1 cellular context compared by ENCODE assay signal in genomic region chr19:18317998-18318800, GRCh38.
TF ChIP-seq lines count a peak whose summit lies in the region.

No MANE protein-coding gene starts in this region.

TF ChIP-seq in HepG2, 621 proteins besides CTCF, POLR2A, EP300 and RAD21 (continued from another document and continues in another):
- TF ChIP-seq IKZF5 (CRISPR knock-in tag; IDR thresholded peaks at IDR 0.05), result peak; percentile 63
- peak; percentile 47 for TF ChIP-seq SKI (IDR thresholded peaks at IDR 0.05; ENCODE audit: partially characterized antibody)
- TF ChIP-seq, protein P1, sequence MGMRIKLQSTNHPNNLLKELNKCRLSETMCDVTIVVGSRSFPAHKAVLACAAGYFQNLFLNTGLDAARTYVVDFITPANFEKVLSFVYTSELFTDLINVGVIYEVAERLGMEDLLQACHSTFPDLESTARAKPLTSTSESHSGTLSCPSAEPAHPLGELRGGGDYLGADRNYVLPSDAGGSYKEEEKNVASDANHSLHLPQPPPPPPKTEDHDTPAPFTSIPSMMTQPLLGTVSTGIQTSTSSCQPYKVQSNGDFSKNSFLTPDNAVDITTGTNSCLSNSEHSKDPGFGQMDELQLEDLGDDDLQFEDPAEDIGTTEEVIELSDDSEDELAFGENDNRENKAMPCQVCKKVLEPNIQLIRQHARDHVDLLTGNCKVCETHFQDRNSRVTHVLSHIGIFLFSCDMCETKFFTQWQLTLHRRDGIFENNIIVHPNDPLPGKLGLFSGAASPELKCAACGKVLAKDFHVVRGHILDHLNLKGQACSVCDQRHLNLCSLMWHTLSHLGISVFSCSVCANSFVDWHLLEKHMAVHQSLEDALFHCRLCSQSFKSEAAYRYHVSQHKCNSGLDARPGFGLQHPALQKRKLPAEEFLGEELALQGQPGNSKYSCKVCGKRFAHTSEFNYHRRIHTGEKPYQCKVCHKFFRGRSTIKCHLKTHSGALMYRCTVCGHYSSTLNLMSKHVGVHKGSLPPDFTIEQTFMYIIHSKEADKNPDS (CRISPR knock-in tag; IDR thresholded peaks at IDR 0.05), result no peak
- TF ChIP-seq PAF1 (CRISPR knock-in tag; IDR thresholded peaks at IDR 0.05), result no peak
- TF ChIP-seq GRHL1 (CRISPR knock-in tag; conservative IDR thresholded peaks at IDR 0.05), result no peak
- TF ChIP-seq CHCHD3 (CRISPR knock-in tag; IDR thresholded peaks at IDR 0.05), result no peak
- TF ChIP-seq PATZ1 (CRISPR knock-in tag; IDR thresholded peaks at IDR 0.05), result peak; percentile 80
- TF ChIP-seq, protein P2, sequence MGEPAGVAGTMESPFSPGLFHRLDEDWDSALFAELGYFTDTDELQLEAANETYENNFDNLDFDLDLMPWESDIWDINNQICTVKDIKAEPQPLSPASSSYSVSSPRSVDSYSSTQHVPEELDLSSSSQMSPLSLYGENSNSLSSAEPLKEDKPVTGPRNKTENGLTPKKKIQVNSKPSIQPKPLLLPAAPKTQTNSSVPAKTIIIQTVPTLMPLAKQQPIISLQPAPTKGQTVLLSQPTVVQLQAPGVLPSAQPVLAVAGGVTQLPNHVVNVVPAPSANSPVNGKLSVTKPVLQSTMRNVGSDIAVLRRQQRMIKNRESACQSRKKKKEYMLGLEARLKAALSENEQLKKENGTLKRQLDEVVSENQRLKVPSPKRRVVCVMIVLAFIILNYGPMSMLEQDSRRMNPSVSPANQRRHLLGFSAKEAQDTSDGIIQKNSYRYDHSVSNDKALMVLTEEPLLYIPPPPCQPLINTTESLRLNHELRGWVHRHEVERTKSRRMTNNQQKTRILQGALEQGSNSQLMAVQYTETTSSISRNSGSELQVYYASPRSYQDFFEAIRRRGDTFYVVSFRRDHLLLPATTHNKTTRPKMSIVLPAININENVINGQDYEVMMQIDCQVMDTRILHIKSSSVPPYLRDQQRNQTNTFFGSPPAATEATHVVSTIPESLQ (CRISPR knock-in tag; conservative IDR thresholded peaks at IDR 0.05), result no peak
- peak; percentile 44; the same call in 1 of the 2 replicates for TF ChIP-seq PPARG (CRISPR knock-in tag; conservative IDR thresholded peaks at IDR 0.05)
- TF ChIP-seq ZNF615 (CRISPR knock-in tag; IDR thresholded peaks at IDR 0.05; ENCODE audit: borderline replicate concordance), result 0 out of 2 replicates have a peak, but pooled peaks have one; percentile 47
- no peak for TF ChIP-seq PRMT3 (CRISPR knock-in tag; IDR thresholded peaks at IDR 0.05; ENCODE audit: borderline replicate concordance, low read depth)
- TF ChIP-seq HNF1A (IDR thresholded peaks at IDR 0.05; ENCODE audit: low read depth), result 0 out of 2 replicates have a peak, but pooled peaks have one; percentile 7
- TF ChIP-seq HNF1A (CRISPR knock-in tag; IDR thresholded peaks at IDR 0.05; ENCODE audit: borderline replicate concordance), result 0 out of 2 replicates have a peak, but pooled peaks have one; percentile 43
- 0 out of 2 replicates have a peak, but pooled peaks have one; percentile 49 for TF ChIP-seq ZMAT3 (CRISPR knock-in tag; conservative IDR thresholded peaks at IDR 0.05)
- peak; percentile 67; the same call in 1 of the 2 replicates for TF ChIP-seq KDM5B (CRISPR knock-in tag; IDR thresholded peaks at IDR 0.05; ENCODE audit: borderline replicate concordance)
- peak; percentile 86; the same call in 1 of the 2 replicates for TF ChIP-seq ETV6 (CRISPR knock-in tag; conservative IDR thresholded peaks at IDR 0.05)
- TF ChIP-seq RARA (CRISPR knock-in tag; IDR thresholded peaks at IDR 0.05), result peak; percentile 87
- TF ChIP-seq RXRB (CRISPR knock-in tag; IDR thresholded peaks at IDR 0.05; ENCODE audit: borderline replicate concordance), result peak; percentile 97
- no peak for TF ChIP-seq ZNF879 (CRISPR knock-in tag; IDR thresholded peaks at IDR 0.05)
- no peak for TF ChIP-seq ZNF589 (CRISPR knock-in tag; conservative IDR thresholded peaks at IDR 0.05)
- 0 out of 2 replicates have a peak, but pooled peaks have one; percentile 41 for TF ChIP-seq ZNF329 (CRISPR knock-in tag; IDR thresholded peaks at IDR 0.05; ENCODE audit: low read depth)
- TF ChIP-seq HNF4G (IDR thresholded peaks at IDR 0.05; ENCODE audit: borderline replicate concordance, low read depth, low read length), result peak; percentile 55; the same call in 1 of the 2 replicates
- TF ChIP-seq HNF4G (CRISPR knock-in tag; IDR thresholded peaks at IDR 0.05; ENCODE audit: borderline replicate concordance, low read depth), result no peak; the same call in 1 of the 2 replicates
- TF ChIP-seq TARDBP (CRISPR knock-in tag; IDR thresholded peaks at IDR 0.05), result 0 out of 2 replicates have a peak, but pooled peaks have one; percentile 17
- TF ChIP-seq SATB2 (CRISPR knock-in tag; IDR thresholded peaks at IDR 0.05), result no peak
- TF ChIP-seq ZFP1 (CRISPR knock-in tag; IDR thresholded peaks at IDR 0.05), result no peak
- 0 out of 2 replicates have a peak, but pooled peaks have one; percentile 15 for TF ChIP-seq NCOR1 (IDR thresholded peaks at IDR 0.05; ENCODE audit: borderline replicate concordance, low read length)
- TF ChIP-seq, protein P3, sequence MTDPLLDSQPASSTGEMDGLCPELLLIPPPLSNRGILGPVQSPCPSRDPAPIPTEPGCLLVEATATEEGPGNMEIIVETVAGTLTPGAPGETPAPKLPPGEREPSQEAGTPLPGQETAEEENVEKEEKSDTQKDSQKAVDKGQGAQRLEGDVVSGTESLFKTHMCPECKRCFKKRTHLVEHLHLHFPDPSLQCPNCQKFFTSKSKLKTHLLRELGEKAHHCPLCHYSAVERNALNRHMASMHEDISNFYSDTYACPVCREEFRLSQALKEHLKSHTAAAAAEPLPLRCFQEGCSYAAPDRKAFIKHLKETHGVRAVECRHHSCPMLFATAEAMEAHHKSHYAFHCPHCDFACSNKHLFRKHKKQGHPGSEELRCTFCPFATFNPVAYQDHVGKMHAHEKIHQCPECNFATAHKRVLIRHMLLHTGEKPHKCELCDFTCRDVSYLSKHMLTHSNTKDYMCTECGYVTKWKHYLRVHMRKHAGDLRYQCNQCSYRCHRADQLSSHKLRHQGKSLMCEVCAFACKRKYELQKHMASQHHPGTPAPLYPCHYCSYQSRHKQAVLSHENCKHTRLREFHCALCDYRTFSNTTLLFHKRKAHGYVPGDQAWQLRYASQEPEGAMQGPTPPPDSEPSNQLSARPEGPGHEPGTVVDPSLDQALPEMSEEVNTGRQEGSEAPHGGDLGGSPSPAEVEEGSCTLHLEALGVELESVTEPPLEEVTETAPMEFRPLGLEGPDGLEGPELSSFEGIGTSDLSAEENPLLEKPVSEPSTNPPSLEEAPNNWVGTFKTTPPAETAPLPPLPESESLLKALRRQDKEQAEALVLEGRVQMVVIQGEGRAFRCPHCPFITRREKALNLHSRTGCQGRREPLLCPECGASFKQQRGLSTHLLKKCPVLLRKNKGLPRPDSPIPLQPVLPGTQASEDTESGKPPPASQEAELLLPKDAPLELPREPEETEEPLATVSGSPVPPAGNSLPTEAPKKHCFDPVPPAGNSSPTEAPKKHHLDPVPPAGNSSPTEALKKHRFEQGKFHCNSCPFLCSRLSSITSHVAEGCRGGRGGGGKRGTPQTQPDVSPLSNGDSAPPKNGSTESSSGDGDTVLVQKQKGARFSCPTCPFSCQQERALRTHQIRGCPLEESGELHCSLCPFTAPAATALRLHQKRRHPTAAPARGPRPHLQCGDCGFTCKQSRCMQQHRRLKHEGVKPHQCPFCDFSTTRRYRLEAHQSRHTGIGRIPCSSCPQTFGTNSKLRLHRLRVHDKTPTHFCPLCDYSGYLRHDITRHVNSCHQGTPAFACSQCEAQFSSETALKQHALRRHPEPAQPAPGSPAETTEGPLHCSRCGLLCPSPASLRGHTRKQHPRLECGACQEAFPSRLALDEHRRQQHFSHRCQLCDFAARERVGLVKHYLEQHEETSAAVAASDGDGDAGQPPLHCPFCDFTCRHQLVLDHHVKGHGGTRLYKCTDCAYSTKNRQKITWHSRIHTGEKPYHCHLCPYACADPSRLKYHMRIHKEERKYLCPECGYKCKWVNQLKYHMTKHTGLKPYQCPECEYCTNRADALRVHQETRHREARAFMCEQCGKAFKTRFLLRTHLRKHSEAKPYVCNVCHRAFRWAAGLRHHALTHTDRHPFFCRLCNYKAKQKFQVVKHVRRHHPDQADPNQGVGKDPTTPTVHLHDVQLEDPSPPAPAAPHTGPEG (CRISPR knock-in tag; IDR thresholded peaks at IDR 0.05), result peak; percentile 49; the same call in 1 of the 2 replicates
- peak; percentile 62 for TF ChIP-seq HIVEP1 (CRISPR knock-in tag; IDR thresholded peaks at IDR 0.05)
- TF ChIP-seq AHR (CRISPR knock-in tag; IDR thresholded peaks at IDR 0.05), result 0 out of 2 replicates have a peak, but pooled peaks have one; percentile 25
- no peak for TF ChIP-seq ATF7 (IDR thresholded peaks at IDR 0.05)
- peak; percentile 62; the same call in 1 of the 2 replicates for TF ChIP-seq ATF7 (CRISPR knock-in tag; IDR thresholded peaks at IDR 0.05)
- TF ChIP-seq ZFP91 (CRISPR knock-in tag; IDR thresholded peaks at IDR 0.05; ENCODE audit: borderline replicate concordance), result peak; percentile 96
- 0 out of 2 replicates have a peak, but pooled peaks have one; percentile 48 for TF ChIP-seq ZNF510 (CRISPR knock-in tag; IDR thresholded peaks at IDR 0.05; ENCODE audit: low read depth)
